Comparison of ENCODE assay signal across 8 cellular contexts in the genomic region with DNA sequence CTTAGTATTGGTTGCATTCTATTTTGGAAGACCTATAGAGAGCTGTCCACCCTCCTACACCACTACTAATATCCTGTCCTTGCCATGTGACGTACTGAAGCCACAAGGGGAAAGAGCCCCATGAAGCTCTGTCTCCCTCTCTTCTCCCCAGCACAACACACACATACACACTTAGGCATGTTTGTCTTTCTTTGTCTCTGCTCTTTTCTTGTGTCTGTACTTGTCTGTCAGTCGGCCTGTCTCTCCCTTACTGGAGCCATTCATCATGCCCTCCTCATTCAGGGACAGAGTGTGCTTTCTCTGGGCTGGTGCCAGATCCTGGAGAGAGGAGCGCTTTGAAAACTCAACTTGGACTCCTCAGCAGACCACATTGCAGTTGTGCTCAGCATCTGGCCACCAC. TPM values are rescaled to one million over a fixed set of nuclear protein-coding genes. Genes with fewer than 3 reads are reported as not detected.
DNase-seq lines count a peak whose midpoint lies in the region; ATAC-seq and TF ChIP-seq lines count a peak whose summit lies in the region.

No MANE protein-coding gene starts in this region.

- H3K4me3 Mint-ChIP-seq in activated T-cell treated with anti-CD3 and anti-CD28 coated beads, Interleukin-2, amount 50 U/mL, for 72 hours = peak overlapping the region in 1 of 2 donors; percentile 1
- peak overlapping the region; percentile 4 for H3K4me3 Mint-ChIP-seq in central memory CD8-positive, alpha-beta T cell

- no peak for ATAC-seq in activated T-cell treated with anti-CD3 and anti-CD28 coated beads, Interleukin-2, amount 50 U/mL, for 72 hours (replicated peaks in 1 of 2)
- ATAC-seq in central memory CD8-positive, alpha-beta T cell (replicated peaks; ENCODE audit: extremely low read depth, poor library complexity, severe bottlenecking) = no peak
- no peak for ATAC-seq in GM21786 (IDR thresholded peaks at IDR 0.05; ENCODE audit: unreplicated experiment)
- no peak for ATAC-seq in GM18867 (IDR thresholded peaks at IDR 0.05; ENCODE audit: unreplicated experiment)

- intact Hi-C loops in lower leg skin (cut with DNase I; ENCODE audit: low total_unique reads) = no loop called here
- intact Hi-C loops in uterus (cut with DNase I; ENCODE audit: low total_unique reads) = no loop called here

- peak overlapping the region; percentile 9 to 55 for H3K27ac ChIP-seq in uterus

- peak overlapping the region; percentile 53 for H3K27ac Mint-ChIP-seq in activated T-cell treated with anti-CD3 and anti-CD28 coated beads, Interleukin-2, amount 50 U/mL, for 72 hours
- no peak overlapping the region for H3K27ac Mint-ChIP-seq in central memory CD8-positive, alpha-beta T cell (ENCODE audit: low read depth)

- peaks cover 7 to 19% of the 10 kb centered on the region in 2 donors for H3K36me3 Mint-ChIP-seq in activated T-cell treated with anti-CD3 and anti-CD28 coated beads, Interleukin-2, amount 50 U/mL, for 72 hours (ENCODE audit: insufficient read depth in 2 of 2)
- H3K36me3 Mint-ChIP-seq in central memory CD8-positive, alpha-beta T cell (ENCODE audit: insufficient read depth) = peaks cover 28% of the 10 kb centered on the region

- H3K4me1 Mint-ChIP-seq in activated T-cell treated with anti-CD3 and anti-CD28 coated beads, Interleukin-2, amount 50 U/mL, for 72 hours (ENCODE audit: low read depth) = peaks cover 96% of the 10 kb centered on the region
- peaks cover 88% of the 10 kb centered on the region for H3K4me1 Mint-ChIP-seq in central memory CD8-positive, alpha-beta T cell

- no peaks in the 10 kb centered on the region for H3K36me3 ChIP-seq in uterus

- WGBS in lower leg skin, 2 donors = 30 to 40% methylated on average over 3 of the region's 3 CpGs

- H3K27me3 ChIP-seq in uterus = no peaks in the 10 kb centered on the region

- H3K9me3 Mint-ChIP-seq in activated T-cell treated with anti-CD3 and anti-CD28 coated beads, Interleukin-2, amount 50 U/mL, for 72 hours = no peaks in the 10 kb centered on the region
- no peaks in the 10 kb centered on the region for H3K9me3 Mint-ChIP-seq in central memory CD8-positive, alpha-beta T cell

- TF ChIP-seq CTCF in lower leg skin (IDR thresholded peaks at IDR 0.05) (no peak), uterus (IDR thresholded peaks at IDR 0.05) (no peak)

- peaks cover 4 to 5% of the 10 kb centered on the region in 2 donors for H3K4me1 ChIP-seq in uterus

- H3K9me3 ChIP-seq in uterus = no peaks in the 10 kb centered on the region

- DNase-seq in activated T-cell treated with anti-CD3 and anti-CD28 coated beads, Interleukin-2, amount 50 U/mL, for 72 hours = no peak
- DNase-seq in activated T-cell treated with anti-CD3 and anti-CD28 coated beads, Interleukin-2, amount 50 U/mL, for 48 hours = no peak
- DNase-seq in central memory CD8-positive, alpha-beta T cell (ENCODE audit: low spot score in 2 of 2) = no peak
- DNase-seq in lower leg skin (ENCODE audit: low spot score in 2 of 2) = peak; percentile 67 to 91
- peak; percentile 47 to 51 for DNase-seq in uterus
- no peak for DNase-seq in CD1c-positive myeloid dendritic cell (ENCODE audit: extremely low spot score)

- no peaks in the 10 kb centered on the region for H3K27me3 Mint-ChIP-seq in activated T-cell treated with anti-CD3 and anti-CD28 coated beads, Interleukin-2, amount 50 U/mL, for 72 hours (ENCODE audit: low read depth)
- H3K27me3 Mint-ChIP-seq in central memory CD8-positive, alpha-beta T cell = no peaks in the 10 kb centered on the region

- TF ChIP-seq POLR2A in lower leg skin (IDR thresholded peaks at IDR 0.05) = no peak
- no peak for TF ChIP-seq POLR2A in uterus (IDR thresholded peaks at IDR 0.05)

- H3K4me3 ChIP-seq in lower leg skin (ENCODE audit: low read depth, poor library complexity, severe bottlenecking) (no peak overlapping the region), uterus (no peak overlapping the region)

RNA-seq across cellular contexts. Expression of a gene that starts 47.6 kb away (rescaled TPM):
- total RNA-seq in activated T-cell treated with anti-CD3 and anti-CD28 coated beads, Interleukin-2, amount 50 U/mL, for 72 hours = 10 to 100 TPM; 83.4 to 90.3 TPM
- total RNA-seq in lower leg skin = 10 to 100 TPM; 61.6 to 81.2 (median 67.1) TPM
- 10 to 100 TPM; 49.2 to 72.1 (median 65.0) TPM for total RNA-seq in uterus

Comparison
In these comparisons a context has a peak if more than half of its experiments do, and no peak if none do; other contexts are left out.
1. DNase-seq: peak in lower leg skin (2 of 2) and uterus (2 of 2); none in activated T-cell treated with anti-CD3 and anti-CD28 coated beads, Interleukin-2, amount 50 U/mL, for 72 hours (0 of 2), activated T-cell treated with anti-CD3 and anti-CD28 coated beads, Interleukin-2, amount 50 U/mL, for 48 hours (0 of 2), central memory CD8-positive, alpha-beta T cell (0 of 2) and CD1c-positive myeloid dendritic cell (single experiment).